In the genomic region with DNA sequence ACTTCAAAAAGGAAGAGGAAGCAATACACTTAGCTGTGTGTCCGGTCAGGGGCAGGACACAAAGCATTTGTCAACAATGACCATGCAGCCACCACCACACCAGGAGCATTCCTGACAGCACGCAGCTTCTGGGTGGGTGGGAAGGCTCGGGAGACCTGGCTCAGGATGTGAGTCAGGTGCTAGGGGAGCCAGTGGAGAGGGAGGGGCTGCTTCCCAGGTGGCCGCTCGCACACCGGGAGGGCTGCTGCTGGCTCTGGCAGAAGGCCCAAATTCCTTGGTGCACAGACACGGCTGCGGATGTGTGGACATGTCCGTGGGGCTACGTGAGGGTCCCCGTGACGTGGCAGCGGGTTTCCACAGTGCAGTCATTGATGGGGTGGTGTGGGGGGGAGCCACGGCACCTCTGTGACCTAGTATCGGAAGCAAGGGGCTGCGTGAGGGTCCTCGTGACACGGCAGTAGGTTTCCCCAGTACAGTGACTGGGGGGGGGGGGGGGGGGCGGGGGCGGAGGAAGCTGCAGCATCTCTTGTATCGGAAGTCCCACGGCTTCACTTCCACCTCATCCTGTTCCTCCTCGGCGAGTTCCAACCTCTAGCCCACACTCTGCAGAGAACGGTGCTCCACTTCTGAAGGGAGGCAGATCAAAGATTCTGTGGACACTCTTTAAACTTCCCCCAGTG, we compare ENCODE assay signal across 10 cellular contexts.
DNase-seq lines count a peak whose midpoint lies in the region; ATAC-seq and TF ChIP-seq lines count a peak whose summit lies in the region.
"Had no signal": no experiment of that assay in that cellular context is flagged by ENCODE, and none has a peak within 500 bp of the region (broad histone marks: within the 10 kb centered on the region; RNA-seq: fewer than 3 reads in every experiment).

No MANE protein-coding gene starts in this region.

- no peak overlapping the region for H3K4me3 ChIP-seq in thyroid gland (replicated peaks in 1 of 3)

- no peak for TF ChIP-seq POLR2A in thyroid gland (IDR thresholded peaks at IDR 0.05)

- H3K36me3 ChIP-seq in thyroid gland: no peaks in the 10 kb centered on the region

- H3K9me3 Mint-ChIP-seq in activated CD8-positive, alpha-beta T cell treated with anti-CD3 and anti-CD28 coated beads, Interleukin-2, amount 10 ng/mL, durations not matched to agents 7 days and 5 days (ENCODE audit: insufficient read depth): no peaks in the 10 kb centered on the region

- H3K27me3 ChIP-seq in thyroid gland: no peaks in the 10 kb centered on the region

- WGBS in thyroid gland, 2 donors: 21 to 28% methylated on average over 13 to 17 of the region's 25 CpGs

- H3K27ac ChIP-seq in thyroid gland: peak overlapping the region; percentile 12 to 57 (median 47)

- peak overlapping the region; percentile 43 for H3K4me3 Mint-ChIP-seq in activated CD8-positive, alpha-beta T cell treated with anti-CD3 and anti-CD28 coated beads, Interleukin-2, amount 10 ng/mL, durations not matched to agents 7 days and 5 days

- DNase-seq in activated gamma-delta T cell treated with Interleukin-2 at 50 U/mL for 16 hours (peak; percentile 41), activated gamma-delta T cell (lab: John Stamatoyannopoulos, UW) (no peak), left ventricle myocardium superior (peak; percentile 53), thyroid gland (peak; percentile 88 to 90), NCI-H446 treated with DMSO at 0.1 percent for 48 hours (lab: John Stamatoyannopoulos, UW) (no peak)
- peak; percentile 62 for DNase-seq in activated CD8-positive, alpha-beta T cell treated with anti-CD3 and anti-CD28 coated beads, Interleukin-2, amount 10 ng/mL, durations not matched to agents 7 days and 5 days
- DNase-seq: cortex of kidney, GDM1 had no signal

- peak overlapping the region; percentile 78 for H3K27ac Mint-ChIP-seq in activated CD8-positive, alpha-beta T cell treated with anti-CD3 and anti-CD28 coated beads, Interleukin-2, amount 10 ng/mL, durations not matched to agents 7 days and 5 days

- CTCF ChIA-PET in activated CD8-positive, alpha-beta T cell treated with anti-CD3 and anti-CD28 coated beads, Interleukin-2, amount 10 ng/mL, durations not matched to agents 7 days and 5 days (lab: Charles Lee): no interaction called here

- H3K36me3 Mint-ChIP-seq in activated CD8-positive, alpha-beta T cell treated with anti-CD3 and anti-CD28 coated beads, Interleukin-2, amount 10 ng/mL, durations not matched to agents 7 days and 5 days (ENCODE audit: low read depth): peaks cover 23% of the 10 kb centered on the region

- H3K9me3 ChIP-seq in thyroid gland: no peaks in the 10 kb centered on the region

- peaks cover 37% of the 10 kb centered on the region in 2 donors for H3K4me1 ChIP-seq in thyroid gland

- TF ChIP-seq CTCF in thyroid gland (IDR thresholded peaks at IDR 0.05): no peak

- H3K27me3 Mint-ChIP-seq in activated CD8-positive, alpha-beta T cell treated with anti-CD3 and anti-CD28 coated beads, Interleukin-2, amount 10 ng/mL, durations not matched to agents 7 days and 5 days (ENCODE audit: low read depth): no peaks in the 10 kb centered on the region

- ATAC-seq in activated CD8-positive, alpha-beta T cell treated with anti-CD3 and anti-CD28 coated beads, Interleukin-2, amount 10 ng/mL, durations not matched to agents 7 days and 5 days: peak; percentile 69
- no peak for ATAC-seq in left ventricle myocardium superior
- ATAC-seq in GM18868 (IDR thresholded peaks at IDR 0.05; ENCODE audit: unreplicated experiment): no peak
- no peak for ATAC-seq in HG03159 (IDR thresholded peaks at IDR 0.05; ENCODE audit: unreplicated experiment)

- peaks cover 89% of the 10 kb centered on the region for H3K4me1 Mint-ChIP-seq in activated CD8-positive, alpha-beta T cell treated with anti-CD3 and anti-CD28 coated beads, Interleukin-2, amount 10 ng/mL, durations not matched to agents 7 days and 5 days (ENCODE audit: low read depth)

- POLR2A ChIA-PET in activated CD8-positive, alpha-beta T cell treated with anti-CD3 and anti-CD28 coated beads, Interleukin-2, amount 10 ng/mL, durations not matched to agents 7 days and 5 days (lab: Charles Lee): interaction anchor here (1.5 kb wide), 1 partner anchor 14 kb away, joined by 6 read pairs; no protein-coding TSS in a partner anchor

- intact Hi-C loops in left ventricle myocardium superior (cut with micrococcal nuclease) (loop anchor here (5.0 kb wide), 1 partner anchor 227 kb away; no protein-coding TSS in a partner anchor), thyroid gland (cut with DNase I) (loop anchor here (10.0 kb wide), 1 partner anchor 224 kb away; no protein-coding TSS in a partner anchor)

Comparison
In these comparisons a context has a peak if more than half of its experiments do, and no peak if none do; other contexts are left out.
1. DNase-seq: peak in activated gamma-delta T cell treated with Interleukin-2 at 50 U/mL for 16 hours (single experiment), activated CD8-positive, alpha-beta T cell treated with anti-CD3 and anti-CD28 coated beads, Interleukin-2, amount 10 ng/mL, durations not matched to agents 7 days and 5 days (single experiment), left ventricle myocardium superior (single experiment) and thyroid gland (2 of 2); none in activated gamma-delta T cell (single experiment) and NCI-H446 treated with DMSO at 0.1 percent for 48 hours (single experiment).